ENCODE assay signal across 19 cellular contexts in genomic region chr7:154380771-154381170, GRCh38.
DNase-seq lines count a peak whose midpoint lies in the region; ATAC-seq and TF ChIP-seq lines count a peak whose summit lies in the region.
"Had no signal": no experiment of that assay in that cellular context is flagged by ENCODE, and none has a peak within 500 bp of the region (broad histone marks: within the 10 kb centered on the region; RNA-seq: fewer than 3 reads in every experiment).

No MANE protein-coding gene starts in this region.

- H3K4me1 ChIP-seq in BE2C, result peaks cover 14% of the 10 kb centered on the region
- peaks cover 0 to 10% (median 7%) of the 10 kb centered on the region in 4 donors for H3K4me1 ChIP-seq in esophagus muscularis mucosa
- no peaks in the 10 kb centered on the region for H3K4me1 ChIP-seq in CD8-positive, alpha-beta T cell (ENCODE audit: insufficient read depth, low read length)
- H3K4me1 ChIP-seq: A549, Caco-2 had no signal

- intact Hi-C loops in Right ventricle myocardium inferior (cut with DNase I), result no loop called here
- intact Hi-C loops in cardiac septum (cut with DNase I), result no loop called here
- intact Hi-C loops in esophagus muscularis mucosa (cut with DNase I), result no loop called here
- intact Hi-C loops in left ventricle myocardium superior (cut with micrococcal nuclease), result no loop called here
- intact Hi-C loops in CD8-positive, alpha-beta T cell (cut with DNase I, micrococcal nuclease), result no loop called here

- no peak overlapping the region for H3K27ac ChIP-seq in esophagus muscularis mucosa (replicated peaks in 1 of 4)
- no peak overlapping the region for H3K27ac ChIP-seq in CD8-positive, alpha-beta T cell (ENCODE audit: low read depth, low read length)
- H3K27ac ChIP-seq: A549 had no signal

- H3K36me3 ChIP-seq in BE2C (no peaks in the 10 kb centered on the region), esophagus muscularis mucosa (no peaks in the 10 kb centered on the region)
- H3K36me3 ChIP-seq in CD8-positive, alpha-beta T cell (ENCODE audit: insufficient read depth, low read length), result no peaks in the 10 kb centered on the region

- TF ChIP-seq CTCF in BE2C (IDR thresholded peaks at IDR 0.05; ENCODE audit: low read depth, low read length) (no peak), esophagus muscularis mucosa (IDR thresholded peaks at IDR 0.05) (no peak)
- TF ChIP-seq CTCF in CD8-positive, alpha-beta T cell (IDR thresholded peaks at IDR 0.05), result no peak

- 75% methylated on average over 3 of the region's 3 CpGs for WGBS in esophagus muscularis mucosa

- no peak overlapping the region for H3K27ac Mint-ChIP-seq in CD8-positive, alpha-beta T cell
- H3K27ac Mint-ChIP-seq: CD4-positive, alpha-beta memory T cell had no signal

- H3K9me3 Mint-ChIP-seq in CD8-positive, alpha-beta T cell, result peaks cover 7% of the 10 kb centered on the region

- TF ChIP-seq POLR2A in esophagus muscularis mucosa (IDR thresholded peaks at IDR 0.05; ENCODE audit: low read depth), result no peak

- CTCF ChIA-PET in CD8-positive, alpha-beta T cell (lab: Charles Lee), result interaction anchor here (0.6 kb wide), 1 partner anchor 95 kb away, joined by 3 read pairs; no protein-coding TSS in a partner anchor

- no peaks in the 10 kb centered on the region for H3K36me3 Mint-ChIP-seq in CD8-positive, alpha-beta T cell
- H3K36me3 Mint-ChIP-seq: CD4-positive, alpha-beta memory T cell had no signal

- no peaks in the 10 kb centered on the region for H3K4me1 Mint-ChIP-seq in CD8-positive, alpha-beta T cell (ENCODE audit: low read depth)
- H3K4me1 Mint-ChIP-seq: CD4-positive, alpha-beta memory T cell had no signal

- H3K4me3 Mint-ChIP-seq in CD8-positive, alpha-beta T cell, result no peak overlapping the region
- H3K4me3 Mint-ChIP-seq: CD4-positive, alpha-beta memory T cell had no signal

- POLR2A ChIA-PET in CD8-positive, alpha-beta T cell (lab: Charles Lee), result no interaction called here

- H3K4me3 ChIP-seq in BE2C (ENCODE audit: low read depth, low read length) (no peak overlapping the region), esophagus muscularis mucosa (no peak overlapping the region)
- H3K4me3 ChIP-seq in CD8-positive, alpha-beta T cell (ENCODE audit: low read depth, low read length), result no peak overlapping the region
- H3K4me3 ChIP-seq: A549 had no signal

- no peaks in the 10 kb centered on the region for H3K27me3 Mint-ChIP-seq in CD8-positive, alpha-beta T cell (ENCODE audit: low read depth)
- H3K27me3 Mint-ChIP-seq: CD4-positive, alpha-beta memory T cell had no signal

- H3K9me3 ChIP-seq in BE2C (peaks cover 3% of the 10 kb centered on the region; the same call in 1 of the 2 replicates), esophagus muscularis mucosa (no peaks in the 10 kb centered on the region)
- no peaks in the 10 kb centered on the region for H3K9me3 ChIP-seq in CD8-positive, alpha-beta T cell (ENCODE audit: low read length)
- H3K9me3 ChIP-seq: A549, Caco-2 had no signal

- DNase-seq in Right ventricle myocardium inferior (ENCODE audit: missing footprints) (no peak), cardiac septum (ENCODE audit: low spot score) (no peak), BE2C (peak; percentile 68), esophagus muscularis mucosa (ENCODE audit: extremely low spot score) (peak; percentile 64), left ventricle myocardium superior (no peak), SHP77 (lab: John Stamatoyannopoulos, UW) (no peak)
- no peak for DNase-seq in CD8-positive, alpha-beta T cell
- DNase-seq: 8988T; ACHN; AML-193; C1 segment of cervical spinal cord; Caco-2; CD4-positive, alpha-beta memory T cell; DMS153; DND-41; GOT3; HCEC 1CT had no signal

- no peak for TF ChIP-seq EP300 in esophagus muscularis mucosa (IDR thresholded peaks at IDR 0.05)

- ATAC-seq in Right ventricle myocardium inferior (peak; percentile 69), left ventricle myocardium superior (peak; percentile 72), HG03095 (IDR thresholded peaks at IDR 0.05; ENCODE audit: unreplicated experiment) (no peak)
- no peak for ATAC-seq in CD8-positive, alpha-beta T cell
- ATAC-seq: A549 had no signal

- no peaks in the 10 kb centered on the region for H3K27me3 ChIP-seq in BE2C
- no peaks in the 10 kb centered on the region for H3K27me3 ChIP-seq in esophagus muscularis mucosa
- no peaks in the 10 kb centered on the region for H3K27me3 ChIP-seq in CD8-positive, alpha-beta T cell (ENCODE audit: insufficient read depth, low read length)

Comparison
In these comparisons a context has a peak if more than half of its experiments do, and no peak if none do; other contexts are left out.
1. ATAC-seq: peak in Right ventricle myocardium inferior (single experiment) and left ventricle myocardium superior (single experiment); none in HG03095 (single experiment) and CD8-positive, alpha-beta T cell (single experiment).
2. DNase-seq: peak in BE2C (single experiment) and esophagus muscularis mucosa (single experiment); none in Right ventricle myocardium inferior (single experiment), cardiac septum (single experiment), left ventricle myocardium superior (single experiment), CD8-positive, alpha-beta T cell (0 of 7) and SHP77 (0 of 2).